In the genomic region with DNA sequence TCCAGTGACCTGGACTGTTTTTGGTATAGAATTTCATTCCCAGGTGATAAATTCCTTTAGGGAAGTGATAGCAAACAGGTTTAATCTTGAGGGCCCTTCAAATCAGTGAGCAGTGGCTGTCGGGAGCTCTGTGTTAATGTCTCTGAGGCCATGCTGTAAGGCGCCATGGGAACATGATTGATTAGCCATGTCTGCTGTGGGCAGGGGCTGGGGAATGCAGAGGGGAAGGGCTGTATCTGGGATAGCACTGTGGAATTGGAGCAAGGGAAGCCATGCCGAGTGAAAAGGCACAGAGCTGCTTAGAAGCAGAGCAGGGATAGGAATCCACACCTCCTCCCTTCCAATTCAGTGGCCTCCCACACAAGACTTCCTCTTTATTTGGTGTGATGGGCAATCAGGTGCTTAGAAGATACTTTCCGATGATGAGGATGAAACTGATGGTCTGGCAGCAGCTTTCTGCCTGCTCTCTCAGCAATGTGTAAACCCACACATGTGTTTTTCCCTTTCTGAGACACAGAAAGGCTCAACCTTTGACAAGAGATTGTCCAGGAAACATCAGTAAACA, we compare ENCODE assay signal across 15 cellular contexts.
DNase-seq lines count a peak whose midpoint lies in the region; ATAC-seq, FAIRE-seq and TF ChIP-seq lines count a peak whose summit lies in the region.
"Had no signal": no experiment of that assay in that cellular context is flagged by ENCODE, and none has a peak within 500 bp of the region (broad histone marks: within the 10 kb centered on the region; RNA-seq: fewer than 3 reads in every experiment).

No MANE protein-coding gene starts in this region.

- no peaks in the 10 kb centered on the region for H3K36me3 ChIP-seq in IMR-90 (ENCODE audit: control insufficient read depth, insufficient read depth, low read length)
- H3K36me3 ChIP-seq in H1 (ENCODE audit: control insufficient read depth in 2 of 4, insufficient read depth in 4 of 4, low read length in 3 of 4), result no peaks in the 10 kb centered on the region

- no peak overlapping the region for H2AFZ ChIP-seq in IMR-90 (replicated peaks; ENCODE audit: low read length, poor library complexity)
- H2AFZ ChIP-seq in H1 (ENCODE audit: low read length), result no peak overlapping the region
- H2AFZ ChIP-seq: GM23248 had no signal

- POLR2A ChIA-PET in IMR-90 (lab: Charles Lee; ENCODE audit: unreplicated experiment), result no interaction called here
- POLR2A ChIA-PET in H1 (lab: Charles Lee; ENCODE audit: partially characterized antibody), result interaction anchor here (1.2 kb wide), 2 partner anchors 55 to 168 kb away, joined by 3 read pairs; no protein-coding TSS in a partner anchor

- H4K8ac ChIP-seq in IMR-90 (ENCODE audit: low read depth in 2 of 2, low read length in 2 of 2), result no peak overlapping the region
- H4K8ac ChIP-seq in H1 (ENCODE audit: extremely low read depth, insufficient read depth, low read length), result no peak overlapping the region

- H3K27ac ChIP-seq in IMR-90 (ENCODE audit: insufficient read depth, low read length), result no peak overlapping the region
- no peak overlapping the region for H3K27ac ChIP-seq in H1 (ENCODE audit: low read depth, low read length)
- H3K27ac ChIP-seq: GM23248 had no signal

- H3K56ac ChIP-seq in IMR-90 (ENCODE audit: extremely low read depth, insufficient read depth, low read length) (no peak overlapping the region), H1 (replicated peaks; ENCODE audit: insufficient read length, low read depth, low read length) (no peak overlapping the region)

- H3K27me3 Mint-ChIP-seq in nephron progenitor cell (ENCODE audit: low read depth, poor library complexity), result peaks cover 5% of the 10 kb centered on the region
- peaks cover 2% of the 10 kb centered on the region for H3K27me3 Mint-ChIP-seq in type B pancreatic cell
- peaks cover 8% of the 10 kb centered on the region for H3K27me3 Mint-ChIP-seq in activated T-cell treated with anti-CD3 and anti-CD28 coated beads, Interleukin-2, amount 50 U/mL, for 24 hours

- no peak for TF ChIP-seq CTCF in IMR-90 (conservative IDR thresholded peaks at IDR 0.05; ENCODE audit: low read depth, low read length)
- no peak for TF ChIP-seq CTCF in H1 (IDR thresholded peaks at IDR 0.05; ENCODE audit: control extremely low read depth in 1 of 3, insufficient read depth in 1 of 3, low read depth in 1 of 3, low read length in 3 of 3)
- no peak for TF ChIP-seq CTCF in nephron progenitor cell (IDR thresholded peaks at IDR 0.05)
- TF ChIP-seq CTCF in type B pancreatic cell (conservative IDR thresholded peaks at IDR 0.05), result no peak

- H3K27me3 ChIP-seq in IMR-90 (ENCODE audit: control insufficient read depth, insufficient read depth, low read length), result peaks cover 4% of the 10 kb centered on the region
- H3K27me3 ChIP-seq in H1 (replicated peaks in 1 of 4; ENCODE audit: control insufficient read depth in 3 of 4, extremely low read depth in 1 of 4, insufficient read depth in 3 of 4, low read length in 3 of 4), result no peaks in the 10 kb centered on the region

- TF ChIP-seq EP300 in H1 (IDR thresholded peaks at IDR 0.05; ENCODE audit: borderline replicate concordance in 1 of 2, low read depth in 2 of 2, low read length in 2 of 2), result no peak

- no peaks in the 10 kb centered on the region for H3K79me1 ChIP-seq in IMR-90 (ENCODE audit: low read depth in 1 of 2, low read length in 2 of 2)
- no peaks in the 10 kb centered on the region for H3K79me1 ChIP-seq in H1 (ENCODE audit: low read depth, low read length)

- ATAC-seq in IMR-90 (ENCODE audit: low read depth), result no peak
- ATAC-seq: CD8-positive, alpha-beta T cell; GM12878; HepG2 had no signal

- H2BK12ac ChIP-seq in H1 (ENCODE audit: low read depth, low read length), result peak overlapping the region; percentile 10; the same call in 1 of the 2 replicates

- H2AK9ac ChIP-seq in IMR-90 (replicated peaks; ENCODE audit: low read depth, low read length, poor library complexity), result no peak overlapping the region

- no peaks in the 10 kb centered on the region for H3K4me1 ChIP-seq in IMR-90 (ENCODE audit: control insufficient read depth, insufficient read depth, low read length)
- peaks cover 0 to 5% (median 3%) of the 10 kb centered on the region in 4 experiments; a peak in 5 of 7 replicates for H3K4me1 ChIP-seq in H1 (replicated peaks in 1 of 4; ENCODE audit: control insufficient read depth in 3 of 4, insufficient read depth in 4 of 4, low read length in 3 of 4)

- no peaks in the 10 kb centered on the region for H3K79me2 ChIP-seq in H1 (ENCODE audit: control insufficient read depth in 1 of 2, insufficient read depth in 2 of 2, low read length in 2 of 2)

- no peak for DNase-seq in IMR-90
- no peak for DNase-seq in H1 (ENCODE audit: low read depth in 1 of 2, low spot score in 2 of 2)
- DNase-seq in nephron progenitor cell, result peak; percentile 44
- no peak for DNase-seq in type B pancreatic cell (ENCODE audit: extremely low spot score, unreplicated experiment)
- DNase-seq in D341Med (ENCODE audit: low spot score), result no peak
- no peak for DNase-seq in activated T-cell treated with anti-CD3 and anti-CD28 coated beads, Interleukin-2, amount 50 U/mL, for 24 hours
- DNase-seq in NCI-H128 (lab: John Stamatoyannopoulos, UW; ENCODE audit: unreplicated experiment), result no peak
- DNase-seq: CD8-positive, alpha-beta T cell; GDM1; GM23248; NCI-H774 had no signal

- dilution Hi-C loops in IMR-90 (cut with HindIII; ENCODE audit: low sequenced_read_pairs, unreplicated experiment), result no loop called here

- H3K18ac ChIP-seq in IMR-90 (ENCODE audit: low read depth, low read length) (no peak overlapping the region), H1 (ENCODE audit: extremely low read depth, low read length) (no peak overlapping the region)

- in situ Hi-C loops in IMR-90 (cut with MboI; ENCODE audit: low sequenced_read_pairs), result loop anchor here (5.0 to 25.0 kb wide), 3 partner anchors 163 to 849 kb away; no protein-coding TSS in a partner anchor

- no peak overlapping the region for H3K27ac Mint-ChIP-seq in nephron progenitor cell
- peak overlapping the region; percentile 85 for H3K27ac Mint-ChIP-seq in type B pancreatic cell
- H3K27ac Mint-ChIP-seq in activated T-cell treated with anti-CD3 and anti-CD28 coated beads, Interleukin-2, amount 50 U/mL, for 24 hours, result no peak overlapping the region
- H3K27ac Mint-ChIP-seq: B cell; CD8-positive, alpha-beta T cell had no signal

- H2BK5ac ChIP-seq in IMR-90 (ENCODE audit: low read depth, low read length, poor library complexity, severe bottlenecking), result no peak overlapping the region
- H2BK5ac ChIP-seq in H1 (ENCODE audit: low read depth, low read length), result no peak overlapping the region

- no peak overlapping the region for H3K4me3 Mint-ChIP-seq in nephron progenitor cell
- H3K4me3 Mint-ChIP-seq in type B pancreatic cell, result peak overlapping the region; percentile 1
- no peak overlapping the region for H3K4me3 Mint-ChIP-seq in activated T-cell treated with anti-CD3 and anti-CD28 coated beads, Interleukin-2, amount 50 U/mL, for 24 hours
- H3K4me3 Mint-ChIP-seq: B cell; CD8-positive, alpha-beta T cell had no signal

- peaks cover 25% of the 10 kb centered on the region for H3K4me1 Mint-ChIP-seq in nephron progenitor cell
- peaks cover 23% of the 10 kb centered on the region for H3K4me1 Mint-ChIP-seq in type B pancreatic cell (ENCODE audit: unreplicated experiment)
- no peaks in the 10 kb centered on the region for H3K4me1 Mint-ChIP-seq in activated T-cell treated with anti-CD3 and anti-CD28 coated beads, Interleukin-2, amount 50 U/mL, for 24 hours (ENCODE audit: low read depth)
- H3K4me1 Mint-ChIP-seq: B cell had no signal

- intact Hi-C loops in IMR-90 (cut with micrococcal nuclease), result loop anchor here (5.0 kb wide), 2 partner anchors 632 to 842 kb away; partner anchors contain the start of gene PRKACB

- no TSS peak for BruUV-seq in IMR-90 (replicated peaks; lab: Mats Ljungman, UMichigan)

- H2BK20ac ChIP-seq in IMR-90 (ENCODE audit: low read depth, low read length) (peak overlapping the region; percentile 42; the same call in 1 of the 2 replicates), H1 (ENCODE audit: low read length) (no peak overlapping the region)

- H3K9me3 ChIP-seq in IMR-90 (ENCODE audit: control insufficient read depth, insufficient read depth, low read length), result no peaks in the 10 kb centered on the region
- no peaks in the 10 kb centered on the region; a peak in 1 of 4 replicates for H3K9me3 ChIP-seq in H1 (ENCODE audit: insufficient read depth in 2 of 2, low read depth in 1 of 2, low read length in 1 of 2)

- H2BK120ac ChIP-seq in IMR-90 (ENCODE audit: low read depth, low read length) (no peak overlapping the region), H1 (replicated peaks; ENCODE audit: low read depth, low read length) (no peak overlapping the region)

- H3K4ac ChIP-seq in IMR-90 (ENCODE audit: low read depth, low read length) (peak overlapping the region; percentile 12; the same call in 1 of the 2 replicates), H1 (replicated peaks; ENCODE audit: insufficient read length, low read depth, low read length) (no peak overlapping the region)

- no peak overlapping the region for H2AK5ac ChIP-seq in IMR-90 (ENCODE audit: low read depth, low read length)
- no peak overlapping the region for H2AK5ac ChIP-seq in H1 (ENCODE audit: low read depth, low read length)

- H3K9me1 ChIP-seq in IMR-90 (ENCODE audit: insufficient read depth, low read length), result no peaks in the 10 kb centered on the region; the same call in 1 of the 2 replicates

- TF ChIP-seq POLR2A in IMR-90 (IDR thresholded peaks at IDR 0.05; ENCODE audit: low read depth, low read length) (no peak), H1 (IDR thresholded peaks at IDR 0.05; ENCODE audit: control extremely low read depth in 1 of 2, low read depth in 2 of 2, low read length in 2 of 2) (no peak)

- no peak overlapping the region for H3K23ac ChIP-seq in IMR-90 (ENCODE audit: low read depth, low read length)
- H3K23ac ChIP-seq in H1 (ENCODE audit: insufficient read length), result no peak overlapping the region

- H4K91ac ChIP-seq in IMR-90 (ENCODE audit: insufficient read depth, low read depth, low read length) (no peak overlapping the region), H1 (replicated peaks; ENCODE audit: insufficient read length, low read length) (no peak overlapping the region)

- no CpG with 5 or more reads among the region's 4 CpGs for WGBS in IMR-90 (ENCODE audit: extremely low coverage in 2 of 2, insufficient read length in 1 of 2), 2 experiments
- WGBS in H1 (ENCODE audit: extremely low coverage in 1 of 2, insufficient coverage in 1 of 2, insufficient read length in 1 of 2, insufficient replicate concordance in 2 of 2, low coverage in 1 of 2, low lambda C conversion rate in 2 of 2, missing lambda C conversion rate in 1 of 2), 2 experiments, result 83% methylated on average over 4 of the region's 4 CpGs; no CpG with 5 or more reads in 1 of the 2 experiments

- H3K9me3 Mint-ChIP-seq in nephron progenitor cell (peaks cover 4% of the 10 kb centered on the region), type B pancreatic cell (no peaks in the 10 kb centered on the region)
- no peaks in the 10 kb centered on the region for H3K9me3 Mint-ChIP-seq in activated T-cell treated with anti-CD3 and anti-CD28 coated beads, Interleukin-2, amount 50 U/mL, for 24 hours
- H3K9me3 Mint-ChIP-seq: CD8-positive, alpha-beta T cell had no signal

- no peak for FAIRE-seq in H1 (lab: Jason Lieb, UNC)
- FAIRE-seq: GM12878, GM18507, HepG2 had no signal

- H3K36me3 Mint-ChIP-seq in nephron progenitor cell (ENCODE audit: low read depth), result no peaks in the 10 kb centered on the region
- no peaks in the 10 kb centered on the region for H3K36me3 Mint-ChIP-seq in type B pancreatic cell
- H3K36me3 Mint-ChIP-seq in activated T-cell treated with anti-CD3 and anti-CD28 coated beads, Interleukin-2, amount 50 U/mL, for 24 hours (ENCODE audit: low read depth), result no peaks in the 10 kb centered on the region
- H3K36me3 Mint-ChIP-seq: CD8-positive, alpha-beta T cell had no signal

- H3K14ac ChIP-seq in IMR-90 (replicated peaks; ENCODE audit: low read depth, low read length) (0 out of 2 replicates have a peak overlapping the region, but pooled peaks have one; percentile 6), H1 (ENCODE audit: insufficient read length) (no peak overlapping the region)

- H3K4me2 ChIP-seq in IMR-90 (ENCODE audit: low read depth, low read length) (no peak overlapping the region), H1 (ENCODE audit: insufficient read depth in 1 of 2, low read depth in 2 of 2, low read length in 2 of 2) (no peak overlapping the region)

- H4K20me1 ChIP-seq in IMR-90 (ENCODE audit: insufficient read depth, low read length) (no peaks in the 10 kb centered on the region), H1 (replicated peaks in 1 of 2; ENCODE audit: control insufficient read depth in 1 of 2, insufficient read depth in 2 of 2, low read length in 2 of 2) (no peaks in the 10 kb centered on the region)

- H3K9ac ChIP-seq in IMR-90 (ENCODE audit: low read depth, low read length) (no peak overlapping the region), H1 (replicated peaks in 1 of 4; ENCODE audit: extremely low read depth in 1 of 4, low read depth in 3 of 4, low read length in 3 of 4) (no peak overlapping the region)
- H3K9ac ChIP-seq: GM23248 had no signal

- H4K5ac ChIP-seq in IMR-90 (ENCODE audit: low read depth, low read length) (no peak overlapping the region), H1 (ENCODE audit: insufficient read length, low read depth, low read length) (no peak overlapping the region)

- CTCF ChIA-PET in IMR-90 (lab: Yijun Ruan, JAX), result no interaction called here
- CTCF ChIA-PET in H1 (lab: Charles Lee; ENCODE audit: partially characterized antibody), result interaction anchor here (0.6 to 9.5 kb wide), 13 partner anchors 15 to 472 kb away, joined by 3 to 164 read pairs (median 3); no protein-coding TSS in a partner anchor

- H3K23me2 ChIP-seq in H1 (ENCODE audit: low read depth, low read length), result no peaks in the 10 kb centered on the region

- H3K4me3 ChIP-seq in IMR-90 (ENCODE audit: insufficient read depth, low read depth, low read length) (no peak overlapping the region), H1 (ENCODE audit: extremely low read depth in 1 of 4, insufficient read depth in 2 of 4, low read depth in 3 of 4, low read length in 4 of 4) (no peak overlapping the region)
- H3K4me3 ChIP-seq: GM12878, GM23248 had no signal

- no peak overlapping the region for H2BK15ac ChIP-seq in IMR-90 (ENCODE audit: low read depth, low read length)
- H2BK15ac ChIP-seq in H1 (ENCODE audit: low read length), result 0 out of 2 replicates have a peak overlapping the region, but pooled peaks have one; percentile 5

- TF ChIP-seq RAD21 in IMR-90 (IDR thresholded peaks at IDR 0.05; ENCODE audit: low read length), result no peak
- TF ChIP-seq RAD21 in H1 (IDR thresholded peaks at IDR 0.05 in 1 of 2, conservative IDR thresholded peaks at IDR 0.05 in 1 of 2; ENCODE audit: low read depth in 2 of 2, low read length in 2 of 2), result no peak
